In the genomic region with DNA sequence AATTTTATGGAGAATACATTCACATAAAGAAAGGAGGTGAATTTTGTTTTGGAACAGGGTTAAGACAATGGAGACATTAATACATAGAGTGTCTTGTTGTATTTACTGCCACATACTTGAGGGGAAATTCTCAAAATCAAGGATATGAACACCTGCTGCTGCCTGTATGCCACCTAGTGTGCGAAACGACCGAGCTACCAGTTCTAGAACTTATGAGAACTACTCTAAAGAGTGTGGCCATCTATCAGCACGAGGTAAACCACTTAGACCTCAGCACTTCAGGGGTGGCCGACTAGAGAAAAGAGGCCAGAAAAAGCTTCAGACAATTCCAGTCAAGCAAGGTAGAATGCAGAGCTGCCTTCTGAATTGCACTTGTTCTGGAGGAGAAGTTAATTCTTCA, we compare ENCODE assay signal across 1 cellular context.
TF ChIP-seq lines count a peak whose summit lies in the region.

No MANE protein-coding gene starts in this region.

TF ChIP-seq in GM23338, 12 proteins besides CTCF, POLR2A, EP300 and RAD21 (continued from another document):
- TF ChIP-seq, protein P1, sequence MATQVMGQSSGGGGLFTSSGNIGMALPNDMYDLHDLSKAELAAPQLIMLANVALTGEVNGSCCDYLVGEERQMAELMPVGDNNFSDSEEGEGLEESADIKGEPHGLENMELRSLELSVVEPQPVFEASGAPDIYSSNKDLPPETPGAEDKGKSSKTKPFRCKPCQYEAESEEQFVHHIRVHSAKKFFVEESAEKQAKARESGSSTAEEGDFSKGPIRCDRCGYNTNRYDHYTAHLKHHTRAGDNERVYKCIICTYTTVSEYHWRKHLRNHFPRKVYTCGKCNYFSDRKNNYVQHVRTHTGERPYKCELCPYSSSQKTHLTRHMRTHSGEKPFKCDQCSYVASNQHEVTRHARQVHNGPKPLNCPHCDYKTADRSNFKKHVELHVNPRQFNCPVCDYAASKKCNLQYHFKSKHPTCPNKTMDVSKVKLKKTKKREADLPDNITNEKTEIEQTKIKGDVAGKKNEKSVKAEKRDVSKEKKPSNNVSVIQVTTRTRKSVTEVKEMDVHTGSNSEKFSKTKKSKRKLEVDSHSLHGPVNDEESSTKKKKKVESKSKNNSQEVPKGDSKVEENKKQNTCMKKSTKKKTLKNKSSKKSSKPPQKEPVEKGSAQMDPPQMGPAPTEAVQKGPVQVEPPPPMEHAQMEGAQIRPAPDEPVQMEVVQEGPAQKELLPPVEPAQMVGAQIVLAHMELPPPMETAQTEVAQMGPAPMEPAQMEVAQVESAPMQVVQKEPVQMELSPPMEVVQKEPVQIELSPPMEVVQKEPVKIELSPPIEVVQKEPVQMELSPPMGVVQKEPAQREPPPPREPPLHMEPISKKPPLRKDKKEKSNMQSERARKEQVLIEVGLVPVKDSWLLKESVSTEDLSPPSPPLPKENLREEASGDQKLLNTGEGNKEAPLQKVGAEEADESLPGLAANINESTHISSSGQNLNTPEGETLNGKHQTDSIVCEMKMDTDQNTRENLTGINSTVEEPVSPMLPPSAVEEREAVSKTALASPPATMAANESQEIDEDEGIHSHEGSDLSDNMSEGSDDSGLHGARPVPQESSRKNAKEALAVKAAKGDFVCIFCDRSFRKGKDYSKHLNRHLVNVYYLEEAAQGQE (IDR thresholded peaks at IDR 0.05; ENCODE audit: unreplicated experiment): no peak
- no peak for TF ChIP-seq ZNF331 (CRISPR knock-in tag; IDR thresholded peaks at IDR 0.05; ENCODE audit: low read depth)
- TF ChIP-seq POLR2AphosphoS5 (IDR thresholded peaks at IDR 0.05; ENCODE audit: low read depth): no peak
- no peak for TF ChIP-seq JUNB (IDR thresholded peaks at IDR 0.05; ENCODE audit: unreplicated experiment)
- no peak for TF ChIP-seq EZH2 (IDR thresholded peaks at IDR 0.05; ENCODE audit: low read depth, unreplicated experiment)
- no peak for TF ChIP-seq CREB1 (CRISPR knock-in tag; IDR thresholded peaks at IDR 0.05; ENCODE audit: low read depth)
- no peak for TF ChIP-seq EZH2phosphoT487 (IDR thresholded peaks at IDR 0.05; ENCODE audit: unreplicated experiment)
- TF ChIP-seq STAT1 (IDR thresholded peaks at IDR 0.05; ENCODE audit: unreplicated experiment): no peak
